In genomic region chr22:20111689-20112622, GRCh38 we compare ENCODE assay signal across 1 cellular context.
A peak's percentile ranks its signal among the peaks of the same experiment; 100 is the strongest.
TF ChIP-seq lines count a peak whose summit lies in the region.

No MANE protein-coding gene starts in this region.

TF ChIP-seq in K562, 482 proteins besides CTCF, POLR2A, EP300 and RAD21 (continued from another document):
- TF ChIP-seq JUNB (CRISPR knock-in tag; conservative IDR thresholded peaks at IDR 0.05) (peak; percentile 25; the same call in 1 of the 2 replicates), POLR2G (IDR thresholded peaks at IDR 0.05; ENCODE audit: low read depth, low read length) (peak; percentile 55), SIRT6 (IDR thresholded peaks at IDR 0.05; ENCODE audit: low read depth, low read length) (peak; percentile 90), TEAD1 (CRISPR knock-in tag; IDR thresholded peaks at IDR 0.05) (peak in 1 of 2 experiments; percentile 12; a peak in 1 of 4 replicates), ELF1 (tag; IDR thresholded peaks at IDR 0.05) (no peak), ZNF707 (CRISPR knock-in tag; conservative IDR thresholded peaks at IDR 0.05) (peak; percentile 54; the same call in 1 of the 2 replicates), POU5F1 (IDR thresholded peaks at IDR 0.05; ENCODE audit: borderline replicate concordance, low read depth, low read length, partially characterized antibody) (no peak), E2F3 (CRISPR knock-in tag; IDR thresholded peaks at IDR 0.05) (peak; percentile 69), ZNF165 (CRISPR knock-in tag; IDR thresholded peaks at IDR 0.05; ENCODE audit: borderline replicate concordance) (peak; percentile 78; the same call in 1 of the 2 replicates), FOXJ3 (CRISPR knock-in tag; IDR thresholded peaks at IDR 0.05) (no peak), KLF1 (tag; IDR thresholded peaks at IDR 0.05) (no peak), ZBTB8A (IDR thresholded peaks at IDR 0.05; ENCODE audit: partially characterized antibody) (no peak), CBFA2T2 (conservative IDR thresholded peaks at IDR 0.05) (no peak), PTBP1 (IDR thresholded peaks at IDR 0.05; ENCODE audit: low read depth, low read length) (peak; percentile 61; the same call in 1 of the 2 replicates), ZFP36 (IDR thresholded peaks at IDR 0.05; ENCODE audit: low read depth, low read length, partially characterized antibody) (no peak), ERF (CRISPR knock-in tag; IDR thresholded peaks at IDR 0.05) (peak; percentile 83; the same call in 1 of the 2 replicates), ZNF561 (CRISPR knock-in tag; conservative IDR thresholded peaks at IDR 0.05) (peak; percentile 59; the same call in 1 of the 2 replicates), NCOA2 (IDR thresholded peaks at IDR 0.05; ENCODE audit: partially characterized antibody in 2 of 2) (no peak), ZNF764 (CRISPR knock-in tag; IDR thresholded peaks at IDR 0.05; ENCODE audit: low read depth) (0 out of 2 replicates have a peak, but pooled peaks have one; percentile 57), SNAPC5 (CRISPR knock-in tag; IDR thresholded peaks at IDR 0.05) (no peak), ZNF445 (CRISPR knock-in tag; IDR thresholded peaks at IDR 0.05; ENCODE audit: low read depth) (peak; percentile 56; the same call in 1 of the 2 replicates), ZSCAN32 (CRISPR knock-in tag; IDR thresholded peaks at IDR 0.05) (peak; percentile 43; the same call in 1 of the 2 replicates), KHSRP (IDR thresholded peaks at IDR 0.05) (peak; percentile 10; the same call in 1 of the 2 replicates), POLR2B (IDR thresholded peaks at IDR 0.05; ENCODE audit: low read depth, partially characterized antibody) (peak; percentile 68), DEAF1 (CRISPR knock-in tag; IDR thresholded peaks at IDR 0.05) (peak; percentile 11; the same call in 1 of the 2 replicates), ATF7 (IDR thresholded peaks at IDR 0.05) (no peak), ZKSCAN3 (CRISPR knock-in tag; IDR thresholded peaks at IDR 0.05) (peak; percentile 51; the same call in 1 of the 2 replicates), ZNF551 (CRISPR knock-in tag; IDR thresholded peaks at IDR 0.05) (no peak), ZNF324 (CRISPR knock-in tag; IDR thresholded peaks at IDR 0.05) (peak; percentile 54; the same call in 1 of the 2 replicates), NR4A1 (CRISPR knock-in tag; IDR thresholded peaks at IDR 0.05) (peak; percentile 94), NR4A1 (tag; IDR thresholded peaks at IDR 0.05) (no peak), PPARD (CRISPR knock-in tag; IDR thresholded peaks at IDR 0.05) (peak; percentile 65; the same call in 1 of the 2 replicates), PML (IDR thresholded peaks at IDR 0.05; ENCODE audit: low read length) (peak; percentile 78; the same call in 1 of the 2 replicates), ETV5 (CRISPR knock-in tag; IDR thresholded peaks at IDR 0.05; ENCODE audit: low read depth) (no peak), PHF8 (IDR thresholded peaks at IDR 0.05; ENCODE audit: borderline replicate concordance, low read length) (no peak), PHTF2 (CRISPR knock-in tag; IDR thresholded peaks at IDR 0.05) (no peak), CHD1 (IDR thresholded peaks at IDR 0.05; ENCODE audit: low read length) (peak; percentile 44), SIX5 (IDR thresholded peaks at IDR 0.05; ENCODE audit: borderline replicate concordance in 1 of 2, insufficient read depth in 1 of 2, low read depth in 1 of 2, low read length in 2 of 2) (peak in 1 of 2 experiments; percentile 13; a peak in 1 of 4 replicates)
- TF ChIP-seq, protein P1, sequence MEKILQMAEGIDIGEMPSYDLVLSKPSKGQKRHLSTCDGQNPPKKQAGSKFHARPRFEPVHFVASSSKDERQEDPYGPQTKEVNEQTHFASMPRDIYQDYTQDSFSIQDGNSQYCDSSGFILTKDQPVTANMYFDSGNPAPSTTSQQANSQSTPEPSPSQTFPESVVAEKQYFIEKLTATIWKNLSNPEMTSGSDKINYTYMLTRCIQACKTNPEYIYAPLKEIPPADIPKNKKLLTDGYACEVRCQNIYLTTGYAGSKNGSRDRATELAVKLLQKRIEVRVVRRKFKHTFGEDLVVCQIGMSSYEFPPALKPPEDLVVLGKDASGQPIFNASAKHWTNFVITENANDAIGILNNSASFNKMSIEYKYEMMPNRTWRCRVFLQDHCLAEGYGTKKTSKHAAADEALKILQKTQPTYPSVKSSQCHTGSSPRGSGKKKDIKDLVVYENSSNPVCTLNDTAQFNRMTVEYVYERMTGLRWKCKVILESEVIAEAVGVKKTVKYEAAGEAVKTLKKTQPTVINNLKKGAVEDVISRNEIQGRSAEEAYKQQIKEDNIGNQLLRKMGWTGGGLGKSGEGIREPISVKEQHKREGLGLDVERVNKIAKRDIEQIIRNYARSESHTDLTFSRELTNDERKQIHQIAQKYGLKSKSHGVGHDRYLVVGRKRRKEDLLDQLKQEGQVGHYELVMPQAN (IDR thresholded peaks at IDR 0.05; ENCODE audit: borderline replicate concordance) = peak; percentile 9; the same call in 1 of the 2 replicates
- TF ChIP-seq, protein P2, sequence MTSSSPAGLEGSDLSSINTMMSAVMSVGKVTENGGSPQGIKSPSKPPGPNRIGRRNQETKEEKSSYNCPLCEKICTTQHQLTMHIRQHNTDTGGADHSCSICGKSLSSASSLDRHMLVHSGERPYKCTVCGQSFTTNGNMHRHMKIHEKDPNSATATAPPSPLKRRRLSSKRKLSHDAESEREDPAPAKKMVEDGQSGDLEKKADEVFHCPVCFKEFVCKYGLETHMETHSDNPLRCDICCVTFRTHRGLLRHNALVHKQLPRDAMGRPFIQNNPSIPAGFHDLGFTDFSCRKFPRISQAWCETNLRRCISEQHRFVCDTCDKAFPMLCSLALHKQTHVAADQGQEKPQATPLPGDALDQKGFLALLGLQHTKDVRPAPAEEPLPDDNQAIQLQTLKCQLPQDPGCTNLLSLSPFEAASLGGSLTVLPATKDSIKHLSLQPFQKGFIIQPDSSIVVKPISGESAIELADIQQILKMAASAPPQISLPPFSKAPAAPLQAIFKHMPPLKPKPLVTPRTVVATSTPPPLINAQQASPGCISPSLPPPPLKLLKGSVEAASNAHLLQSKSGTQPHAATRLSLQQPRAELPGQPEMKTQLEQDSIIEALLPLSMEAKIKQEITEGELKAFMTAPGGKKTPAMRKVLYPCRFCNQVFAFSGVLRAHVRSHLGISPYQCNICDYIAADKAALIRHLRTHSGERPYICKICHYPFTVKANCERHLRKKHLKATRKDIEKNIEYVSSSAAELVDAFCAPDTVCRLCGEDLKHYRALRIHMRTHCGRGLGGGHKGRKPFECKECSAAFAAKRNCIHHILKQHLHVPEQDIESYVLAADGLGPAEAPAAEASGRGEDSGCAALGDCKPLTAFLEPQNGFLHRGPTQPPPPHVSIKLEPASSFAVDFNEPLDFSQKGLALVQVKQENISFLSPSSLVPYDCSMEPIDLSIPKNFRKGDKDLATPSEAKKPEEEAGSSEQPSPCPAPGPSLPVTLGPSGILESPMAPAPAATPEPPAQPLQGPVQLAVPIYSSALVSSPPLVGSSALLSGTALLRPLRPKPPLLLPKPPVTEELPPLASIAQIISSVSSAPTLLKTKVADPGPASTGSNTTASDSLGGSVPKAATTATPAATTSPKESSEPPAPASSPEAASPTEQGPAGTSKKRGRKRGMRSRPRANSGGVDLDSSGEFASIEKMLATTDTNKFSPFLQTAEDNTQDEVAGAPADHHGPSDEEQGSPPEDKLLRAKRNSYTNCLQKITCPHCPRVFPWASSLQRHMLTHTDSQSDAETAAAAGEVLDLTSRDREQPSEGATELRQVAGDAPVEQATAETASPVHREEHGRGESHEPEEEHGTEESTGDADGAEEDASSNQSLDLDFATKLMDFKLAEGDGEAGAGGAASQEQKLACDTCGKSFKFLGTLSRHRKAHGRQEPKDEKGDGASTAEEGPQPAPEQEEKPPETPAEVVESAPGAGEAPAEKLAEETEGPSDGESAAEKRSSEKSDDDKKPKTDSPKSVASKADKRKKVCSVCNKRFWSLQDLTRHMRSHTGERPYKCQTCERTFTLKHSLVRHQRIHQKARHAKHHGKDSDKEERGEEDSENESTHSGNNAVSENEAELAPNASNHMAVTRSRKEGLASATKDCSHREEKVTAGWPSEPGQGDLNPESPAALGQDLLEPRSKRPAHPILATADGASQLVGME (CRISPR knock-in tag; IDR thresholded peaks at IDR 0.05) = no peak
- TF ChIP-seq, protein P3, sequence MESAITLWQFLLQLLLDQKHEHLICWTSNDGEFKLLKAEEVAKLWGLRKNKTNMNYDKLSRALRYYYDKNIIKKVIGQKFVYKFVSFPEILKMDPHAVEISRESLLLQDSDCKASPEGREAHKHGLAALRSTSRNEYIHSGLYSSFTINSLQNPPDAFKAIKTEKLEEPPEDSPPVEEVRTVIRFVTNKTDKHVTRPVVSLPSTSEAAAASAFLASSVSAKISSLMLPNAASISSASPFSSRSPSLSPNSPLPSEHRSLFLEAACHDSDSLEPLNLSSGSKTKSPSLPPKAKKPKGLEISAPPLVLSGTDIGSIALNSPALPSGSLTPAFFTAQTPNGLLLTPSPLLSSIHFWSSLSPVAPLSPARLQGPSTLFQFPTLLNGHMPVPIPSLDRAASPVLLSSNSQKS (CRISPR knock-in tag; IDR thresholded peaks at IDR 0.05) = peak; percentile 82; the same call in 1 of the 2 replicates
- TF ChIP-seq, protein P4, sequence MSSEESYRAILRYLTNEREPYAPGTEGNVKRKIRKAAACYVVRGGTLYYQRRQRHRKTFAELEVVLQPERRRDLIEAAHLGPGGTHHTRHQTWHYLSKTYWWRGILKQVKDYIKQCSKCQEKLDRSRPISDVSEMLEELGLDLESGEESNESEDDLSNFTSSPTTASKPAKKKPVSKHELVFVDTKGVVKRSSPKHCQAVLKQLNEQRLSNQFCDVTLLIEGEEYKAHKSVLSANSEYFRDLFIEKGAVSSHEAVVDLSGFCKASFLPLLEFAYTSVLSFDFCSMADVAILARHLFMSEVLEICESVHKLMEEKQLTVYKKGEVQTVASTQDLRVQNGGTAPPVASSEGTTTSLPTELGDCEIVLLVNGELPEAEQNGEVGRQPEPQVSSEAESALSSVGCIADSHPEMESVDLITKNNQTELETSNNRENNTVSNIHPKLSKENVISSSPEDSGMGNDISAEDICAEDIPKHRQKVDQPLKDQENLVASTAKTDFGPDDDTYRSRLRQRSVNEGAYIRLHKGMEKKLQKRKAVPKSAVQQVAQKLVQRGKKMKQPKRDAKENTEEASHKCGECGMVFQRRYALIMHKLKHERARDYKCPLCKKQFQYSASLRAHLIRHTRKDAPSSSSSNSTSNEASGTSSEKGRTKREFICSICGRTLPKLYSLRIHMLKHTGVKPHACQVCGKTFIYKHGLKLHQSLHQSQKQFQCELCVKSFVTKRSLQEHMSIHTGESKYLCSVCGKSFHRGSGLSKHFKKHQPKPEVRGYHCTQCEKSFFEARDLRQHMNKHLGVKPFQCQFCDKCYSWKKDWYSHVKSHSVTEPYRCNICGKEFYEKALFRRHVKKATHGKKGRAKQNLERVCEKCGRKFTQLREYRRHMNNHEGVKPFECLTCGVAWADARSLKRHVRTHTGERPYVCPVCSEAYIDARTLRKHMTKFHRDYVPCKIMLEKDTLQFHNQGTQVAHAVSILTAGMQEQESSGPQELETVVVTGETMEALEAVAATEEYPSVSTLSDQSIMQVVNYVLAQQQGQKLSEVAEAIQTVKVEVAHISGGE (CRISPR knock-in tag; IDR thresholded peaks at IDR 0.05) = peak in 1 of 3 experiments; percentile 43; a peak in 1 of 6 replicates
- TF ChIP-seq, protein P5, sequence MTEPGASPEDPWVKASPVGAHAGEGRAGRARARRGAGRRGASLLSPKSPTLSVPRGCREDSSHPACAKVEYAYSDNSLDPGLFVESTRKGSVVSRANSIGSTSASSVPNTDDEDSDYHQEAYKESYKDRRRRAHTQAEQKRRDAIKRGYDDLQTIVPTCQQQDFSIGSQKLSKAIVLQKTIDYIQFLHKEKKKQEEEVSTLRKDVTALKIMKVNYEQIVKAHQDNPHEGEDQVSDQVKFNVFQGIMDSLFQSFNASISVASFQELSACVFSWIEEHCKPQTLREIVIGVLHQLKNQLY (CRISPR knock-in tag; conservative IDR thresholded peaks at IDR 0.05) = peak; percentile 42 to 77; a peak in 2 of 4 replicates
- TF ChIP-seq, protein P6, sequence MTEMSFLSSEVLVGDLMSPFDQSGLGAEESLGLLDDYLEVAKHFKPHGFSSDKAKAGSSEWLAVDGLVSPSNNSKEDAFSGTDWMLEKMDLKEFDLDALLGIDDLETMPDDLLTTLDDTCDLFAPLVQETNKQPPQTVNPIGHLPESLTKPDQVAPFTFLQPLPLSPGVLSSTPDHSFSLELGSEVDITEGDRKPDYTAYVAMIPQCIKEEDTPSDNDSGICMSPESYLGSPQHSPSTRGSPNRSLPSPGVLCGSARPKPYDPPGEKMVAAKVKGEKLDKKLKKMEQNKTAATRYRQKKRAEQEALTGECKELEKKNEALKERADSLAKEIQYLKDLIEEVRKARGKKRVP (CRISPR knock-in tag; IDR thresholded peaks at IDR 0.05) = peak; percentile 72
